ENCODE assay signal across 1 cellular context in genomic region chr6:3489032-3489757, GRCh38.
TF ChIP-seq lines count a peak whose summit lies in the region.

No MANE protein-coding gene starts in this region.

TF ChIP-seq in HEK293, 187 proteins besides CTCF, POLR2A, EP300 and RAD21 (continued from another document):
- no peak for TF ChIP-seq ZNF610 (tag by site-specific recombination; IDR thresholded peaks at IDR 0.05; ENCODE audit: borderline replicate concordance)
- TF ChIP-seq, protein P1, sequence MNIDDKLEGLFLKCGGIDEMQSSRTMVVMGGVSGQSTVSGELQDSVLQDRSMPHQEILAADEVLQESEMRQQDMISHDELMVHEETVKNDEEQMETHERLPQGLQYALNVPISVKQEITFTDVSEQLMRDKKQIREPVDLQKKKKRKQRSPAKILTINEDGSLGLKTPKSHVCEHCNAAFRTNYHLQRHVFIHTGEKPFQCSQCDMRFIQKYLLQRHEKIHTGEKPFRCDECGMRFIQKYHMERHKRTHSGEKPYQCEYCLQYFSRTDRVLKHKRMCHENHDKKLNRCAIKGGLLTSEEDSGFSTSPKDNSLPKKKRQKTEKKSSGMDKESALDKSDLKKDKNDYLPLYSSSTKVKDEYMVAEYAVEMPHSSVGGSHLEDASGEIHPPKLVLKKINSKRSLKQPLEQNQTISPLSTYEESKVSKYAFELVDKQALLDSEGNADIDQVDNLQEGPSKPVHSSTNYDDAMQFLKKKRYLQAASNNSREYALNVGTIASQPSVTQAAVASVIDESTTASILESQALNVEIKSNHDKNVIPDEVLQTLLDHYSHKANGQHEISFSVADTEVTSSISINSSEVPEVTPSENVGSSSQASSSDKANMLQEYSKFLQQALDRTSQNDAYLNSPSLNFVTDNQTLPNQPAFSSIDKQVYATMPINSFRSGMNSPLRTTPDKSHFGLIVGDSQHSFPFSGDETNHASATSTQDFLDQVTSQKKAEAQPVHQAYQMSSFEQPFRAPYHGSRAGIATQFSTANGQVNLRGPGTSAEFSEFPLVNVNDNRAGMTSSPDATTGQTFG (tag by site-specific recombination; IDR thresholded peaks at IDR 0.05; ENCODE audit: borderline replicate concordance) = no peak
- TF ChIP-seq ELK4 (IDR thresholded peaks at IDR 0.05; ENCODE audit: borderline replicate concordance, low read depth, low read length) = no peak
- no peak for TF ChIP-seq PRDM6 (tag by site-specific recombination; IDR thresholded peaks at IDR 0.05)
- no peak for TF ChIP-seq ZNF24 (tag by site-specific recombination; IDR thresholded peaks at IDR 0.05)
- no peak for TF ChIP-seq ZNF23 (tag by site-specific recombination; IDR thresholded peaks at IDR 0.05; ENCODE audit: borderline replicate concordance)
- TF ChIP-seq ZNF837 (tag by site-specific recombination; IDR thresholded peaks at IDR 0.05) = no peak
- no peak for TF ChIP-seq HIC1 (tag by site-specific recombination; IDR thresholded peaks at IDR 0.05)
- peak; percentile 74 for TF ChIP-seq ZNF600 (tag by site-specific recombination; IDR thresholded peaks at IDR 0.05)
- TF ChIP-seq ZNF629 (tag by site-specific recombination; IDR thresholded peaks at IDR 0.05) = 0 out of 2 replicates have a peak, but pooled peaks have one; percentile 13
- TF ChIP-seq ZNF274 (IDR thresholded peaks at IDR 0.05; ENCODE audit: low read length) = no peak
- TF ChIP-seq ZNF274 (tag by site-specific recombination; IDR thresholded peaks at IDR 0.05; ENCODE audit: borderline replicate concordance) = no peak
- no peak for TF ChIP-seq ZFP37 (tag by site-specific recombination; IDR thresholded peaks at IDR 0.05)
